In genomic region chr13:102812616-102813287, GRCh38 we compare ENCODE assay signal across 16 cellular contexts. TPM values are rescaled to one million over a fixed set of nuclear protein-coding genes. Genes with fewer than 3 reads are reported as not detected.
DNase-seq lines count a peak whose midpoint lies in the region; ATAC-seq, FAIRE-seq and TF ChIP-seq lines count a peak whose summit lies in the region.
"Had no signal": no experiment of that assay in that cellular context is flagged by ENCODE, and none has a peak within 500 bp of the region (broad histone marks: within the 10 kb centered on the region; RNA-seq: fewer than 3 reads in every experiment).

No MANE protein-coding gene starts in this region.

- peaks cover 32% of the 10 kb centered on the region for H3K79me2 ChIP-seq in ACC112 (ENCODE audit: control insufficient read depth, insufficient read depth, low read length, unreplicated experiment)

- H3K4me1 ChIP-seq in ACC112 (ENCODE audit: control insufficient read depth, insufficient read depth, low read length, unreplicated experiment) (peaks cover 8% of the 10 kb centered on the region), SJSA1 (replicated peaks) (peaks cover 7% of the 10 kb centered on the region)

- peak in 1 of 2 experiments; percentile 55 for DNase-seq in SJSA1 (ENCODE audit: low read depth in 1 of 2, low spot score in 2 of 2)
- peak; percentile 59 for DNase-seq in glomerular visceral epithelial cell (ENCODE audit: extremely low spot score)
- no peak for DNase-seq in posterior cingulate gyrus
- DNase-seq in NCI-H1436 treated with DMSO at 0.1 percent for 48 hours (lab: John Stamatoyannopoulos, UW) = no peak
- no peak for DNase-seq in DMS79 treated with DMSO at 0.1 percent for 48 hours (lab: John Stamatoyannopoulos, UW)
- DNase-seq in GM12891 (ENCODE audit: insufficient read length, low spot score) = no peak
- DNase-seq: activated CD4-positive, alpha-beta T cell treated with anti-CD3 and anti-CD28 coated beads, Interleukin-2, amount 50 U/mL, for 48 hours; cortex of kidney; foreskin melanocyte; natural killer cell; NCI-H187 treated with DMSO at 0.1 percent for 48 hours; NK-92 treated with Interleukin-12 subunit alpha and Interleukin-12 subunit beta, amount 100 ng/mL, for 24 hours; stimulated activated CD4-positive, alpha-beta T cell treated with anti-CD3 and anti-CD28 coated beads, Interleukin-12 subunit alpha, Interleukin-12 subunit beta, amount 100 ng/mL, for 4 hours; SW 1271 had no signal

- H3K9me3 ChIP-seq in SJSA1 (replicated peaks) = 0 out of 2 replicates have a peak, but pooled peaks cover 4% of the 10 kb centered on the region

- ATAC-seq in GM21717 (IDR thresholded peaks at IDR 0.05; ENCODE audit: unreplicated experiment) = peak; percentile 53
- ATAC-seq: natural killer cell had no signal

- intact Hi-C loops in posterior cingulate gyrus (cut with DNase I) = no loop called here

- H3K4me3 ChIP-seq in ACC112 (ENCODE audit: low read depth, low read length) = peak overlapping the region; percentile 17; the same call in 1 of the 2 replicates
- no peak overlapping the region for H3K4me3 ChIP-seq in SJSA1

- FAIRE-seq in GM12891 (lab: Jason Lieb, UNC) = no peak

- no peak for TF ChIP-seq POLR2A in GM12891 (IDR thresholded peaks at IDR 0.05; ENCODE audit: low read depth, low read length)

- no peaks in the 10 kb centered on the region for H3K27me3 ChIP-seq in ACC112 (ENCODE audit: insufficient read depth, low read length)
- H3K27me3 ChIP-seq in SJSA1 (replicated peaks) = no peaks in the 10 kb centered on the region

- H3K36me3 ChIP-seq in ACC112 (ENCODE audit: insufficient read depth, low read length) = peaks cover 28% of the 10 kb centered on the region
- H3K36me3 ChIP-seq in SJSA1 = peaks cover 56% of the 10 kb centered on the region

- peak overlapping the region; percentile 44 for H2AFZ ChIP-seq in ACC112 (ENCODE audit: low read length, unreplicated experiment)

- H3K27ac ChIP-seq in ACC112 (ENCODE audit: low read depth, low read length) (no peak overlapping the region), SJSA1 (peak overlapping the region; percentile 5; the same call in 1 of the 2 replicates)

TF ChIP-seq in GM12891, 5 proteins besides CTCF, POLR2A, EP300 and RAD21:
- no peak for TF ChIP-seq POU2F2 (IDR thresholded peaks at IDR 0.05; ENCODE audit: low read depth, low read length)
- TF ChIP-seq TAF1 (IDR thresholded peaks at IDR 0.05; ENCODE audit: low read depth, low read length) = no peak
- TF ChIP-seq POLR2AphosphoS5 (IDR thresholded peaks at IDR 0.05; ENCODE audit: low read depth, low read length) = no peak
- no peak for TF ChIP-seq SPI1 (IDR thresholded peaks at IDR 0.05; ENCODE audit: low read depth, low read length)
- TF ChIP-seq PAX5 (IDR thresholded peaks at IDR 0.05; ENCODE audit: insufficient read depth, low read length, severe bottlenecking) = no peak
TF ChIP-seq in GM12891: peak in this region for 0.

RNA-seq across cellular contexts. Expression of gene BIVM, which starts 13.8 kb away (rescaled TPM):
- 22.3 and 64.9 TPM in 2 replicates for total RNA-seq in SJSA1 (2014; rRNA removed; shearing (Covaris generic))
- 8.1 TPM for polyA plus RNA-seq in GM12891 (2012; ENCODE audit: low read depth, missing spikeins)

RNA-seq across cellular contexts. Expression of gene POGLUT2, which starts 14.0 kb away (rescaled TPM):
- total RNA-seq in SJSA1 (2014; rRNA removed; shearing (Covaris generic)) = 66.2 and 115 TPM in 2 replicates
- polyA plus RNA-seq in GM12891 (2012; ENCODE audit: low read depth, missing spikeins) = 1.2 TPM

RNA-seq across cellular contexts. Expression of gene ERCC5, which starts 33.1 kb away (rescaled TPM):
- 130 and 190 TPM in 2 replicates for total RNA-seq in SJSA1 (2014; rRNA removed; shearing (Covaris generic))
- polyA plus RNA-seq in GM12891 (2012; ENCODE audit: low read depth, missing spikeins) = 33.3 TPM

RNA-seq across cellular contexts. Expression of gene TEX30, which starts 39.2 kb away (rescaled TPM):
- total RNA-seq in SJSA1 (2014; rRNA removed; shearing (Covaris generic)) = 149 and 166 TPM in 2 replicates
- 12.8 TPM for polyA plus RNA-seq in GM12891 (2012; ENCODE audit: low read depth, missing spikeins)
